In the genomic region with DNA sequence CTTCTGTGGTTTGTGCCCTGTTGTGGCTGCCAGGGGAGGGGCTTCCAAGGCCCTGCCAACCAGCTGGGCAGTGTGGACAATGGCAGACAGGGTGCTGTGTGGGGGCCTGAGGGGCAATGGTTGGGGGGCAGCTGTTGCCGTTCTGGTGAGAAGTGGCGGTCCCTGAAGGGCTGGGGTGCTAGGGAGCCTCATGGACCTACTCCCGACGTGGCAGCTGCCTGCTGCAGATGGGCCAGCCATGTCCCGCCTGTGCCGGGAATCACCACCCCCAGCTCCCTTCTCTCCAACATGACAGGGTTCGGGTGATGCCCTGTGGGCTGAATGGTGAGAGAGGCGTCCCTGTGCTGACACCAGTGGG, we compare ENCODE assay signal across 18 cellular contexts.
DNase-seq lines count a peak whose midpoint lies in the region; ATAC-seq and TF ChIP-seq lines count a peak whose summit lies in the region.
"Had no signal": no experiment of that assay in that cellular context is flagged by ENCODE, and none has a peak within 500 bp of the region (broad histone marks: within the 10 kb centered on the region; RNA-seq: fewer than 3 reads in every experiment).

No MANE protein-coding gene starts in this region.

- peaks cover 28 to 50% of the 10 kb centered on the region in 2 donors for H3K36me3 Mint-ChIP-seq in CD14-positive monocyte
- H3K36me3 Mint-ChIP-seq in natural killer cell treated with Interleukin-12 subunit alpha and Interleukin-12 subunit beta and Interleukin-15 and Interleukin-18, amount 100 ng/mL, for 72 hours = no peaks in the 10 kb centered on the region
- H3K36me3 Mint-ChIP-seq: activated naive CD8-positive, alpha-beta T cell had no signal

- CTCF ChIA-PET in Panc1 (lab: Charles Lee) = no interaction called here

- H3K4me3 Mint-ChIP-seq in CD14-positive monocyte = no peak overlapping the region
- H3K4me3 Mint-ChIP-seq in natural killer cell treated with Interleukin-12 subunit alpha and Interleukin-12 subunit beta and Interleukin-15 and Interleukin-18, amount 100 ng/mL, for 72 hours = no peak overlapping the region
- H3K4me3 Mint-ChIP-seq: activated naive CD8-positive, alpha-beta T cell had no signal

- peaks cover 3% of the 10 kb centered on the region for H3K4me1 Mint-ChIP-seq in CD14-positive monocyte
- no peaks in the 10 kb centered on the region for H3K4me1 Mint-ChIP-seq in natural killer cell treated with Interleukin-12 subunit alpha and Interleukin-12 subunit beta and Interleukin-15 and Interleukin-18, amount 100 ng/mL, for 72 hours (ENCODE audit: low read depth in 2 of 2)

- intact Hi-C loops in CD14-positive monocyte (cut with micrococcal nuclease) (no loop called here), Panc1 (cut with micrococcal nuclease; ENCODE audit: unreplicated experiment) (no loop called here), head of caudate nucleus (cut with DNase I) (no loop called here), posterior cingulate gyrus (cut with DNase I) (no loop called here)

- no peaks in the 10 kb centered on the region for H3K9me3 Mint-ChIP-seq in CD14-positive monocyte
- no peaks in the 10 kb centered on the region for H3K9me3 Mint-ChIP-seq in natural killer cell treated with Interleukin-12 subunit alpha and Interleukin-12 subunit beta and Interleukin-15 and Interleukin-18, amount 100 ng/mL, for 72 hours
- H3K9me3 Mint-ChIP-seq: IgD-negative memory B cell had no signal

- H3K27me3 ChIP-seq in Panc1 (ENCODE audit: control insufficient read depth, insufficient read depth, low read length) = no peaks in the 10 kb centered on the region; the same call in 1 of the 2 replicates
- H3K27me3 ChIP-seq: BLaER1 had no signal

- H3K36me3 ChIP-seq in Panc1 (ENCODE audit: control insufficient read depth, insufficient read depth, low read length) = no peaks in the 10 kb centered on the region
- H3K36me3 ChIP-seq: BLaER1, thoracic aorta had no signal

- no peak for TF ChIP-seq CTCF in CD14-positive monocyte (IDR thresholded peaks at IDR 0.05)
- TF ChIP-seq CTCF in Panc1 (IDR thresholded peaks at IDR 0.05) = no peak

- in situ Hi-C loops in Panc1 (cut with HindIII; ENCODE audit: low pct_unique_long_range_greater_than_20kb, low sequenced_read_pairs) = no loop called here

- DNase-seq in CD14-positive monocyte (ENCODE audit: low spot score) (peak; percentile 39), Panc1 (ENCODE audit: low read depth, low spot score) (no peak), head of caudate nucleus (peak in 26 of 42 donors; percentile 0 to 37 (median 6)), posterior cingulate gyrus (peak in 7 of 10 donors; percentile 0 to 78 (median 11)), anterior cingulate cortex (lab: John Stamatoyannopoulos, UW) (no peak), NCI-H1417 (lab: John Stamatoyannopoulos, UW) (no peak)
- no peak for DNase-seq in natural killer cell treated with Interleukin-12 subunit alpha and Interleukin-12 subunit beta and Interleukin-15 and Interleukin-18, amount 100 ng/mL, for 72 hours (ENCODE audit: low spot score)
- DNase-seq: MM.1S; NCI-H187; NCI-H345; NK-92 treated with Interleukin-12 subunit alpha and Interleukin-12 subunit beta, amount 100 ng/mL, for 24 hours; nucleus accumbens had no signal

- no peak overlapping the region for H3K27ac Mint-ChIP-seq in CD14-positive monocyte
- no peak overlapping the region for H3K27ac Mint-ChIP-seq in natural killer cell treated with Interleukin-12 subunit alpha and Interleukin-12 subunit beta and Interleukin-15 and Interleukin-18, amount 100 ng/mL, for 72 hours
- H3K27ac Mint-ChIP-seq: activated naive CD8-positive, alpha-beta T cell had no signal

- H3K27me3 Mint-ChIP-seq in CD14-positive monocyte (ENCODE audit: low read depth in 3 of 3) = peaks cover 0 to 1% (median 0%) of the 10 kb centered on the region in 3 donors
- H3K27me3 Mint-ChIP-seq in natural killer cell treated with Interleukin-12 subunit alpha and Interleukin-12 subunit beta and Interleukin-15 and Interleukin-18, amount 100 ng/mL, for 72 hours = no peaks in the 10 kb centered on the region
- H3K27me3 Mint-ChIP-seq: activated naive CD8-positive, alpha-beta T cell; IgD-negative memory B cell had no signal

- ATAC-seq in Panc1 (peak; percentile 9; the same call in 1 of the 2 replicates), HG03342 (IDR thresholded peaks at IDR 0.05; ENCODE audit: unreplicated experiment) (no peak)
- ATAC-seq in natural killer cell treated with Interleukin-12 subunit alpha and Interleukin-12 subunit beta and Interleukin-15 and Interleukin-18, amount 100 ng/mL, for 72 hours = no peak
- ATAC-seq: mucosa of descending colon had no signal

- H3K9me3 ChIP-seq in Panc1 (ENCODE audit: control insufficient read depth, insufficient read depth, low read depth, low read length) = no peaks in the 10 kb centered on the region
- H3K9me3 ChIP-seq: BLaER1, mucosa of descending colon, thoracic aorta had no signal

- H3K4me3 ChIP-seq in Panc1 (ENCODE audit: low read depth in 2 of 2, low read length in 2 of 2) = no peak overlapping the region
- H3K4me3 ChIP-seq: BLaER1, mucosa of descending colon, thoracic aorta had no signal

- POLR2A ChIA-PET in Panc1 (lab: Charles Lee) = no interaction called here

- no TSS peak for BruUV-seq in Panc1 (replicated peaks; lab: Mats Ljungman, UMichigan)

- H3K4me1 ChIP-seq in Panc1 (ENCODE audit: control insufficient read depth, insufficient read depth, low read length) = no peaks in the 10 kb centered on the region

- H3K27ac ChIP-seq in Panc1 (ENCODE audit: low read length) = no peak overlapping the region
- H3K27ac ChIP-seq: BLaER1, thoracic aorta had no signal

Comparison
In these comparisons a context has a peak if more than half of its experiments do, and no peak if none do; other contexts are left out.
1. DNase-seq: peak in CD14-positive monocyte (single experiment), head of caudate nucleus (26 of 42) and posterior cingulate gyrus (7 of 10); none in Panc1 (single experiment), natural killer cell treated with Interleukin-12 subunit alpha and Interleukin-12 subunit beta and Interleukin-15 and Interleukin-18, amount 100 ng/mL, for 72 hours (single experiment), anterior cingulate cortex (0 of 58) and NCI-H1417 (0 of 3).